ENCODE assay signal across 25 cellular contexts in the genomic region with DNA sequence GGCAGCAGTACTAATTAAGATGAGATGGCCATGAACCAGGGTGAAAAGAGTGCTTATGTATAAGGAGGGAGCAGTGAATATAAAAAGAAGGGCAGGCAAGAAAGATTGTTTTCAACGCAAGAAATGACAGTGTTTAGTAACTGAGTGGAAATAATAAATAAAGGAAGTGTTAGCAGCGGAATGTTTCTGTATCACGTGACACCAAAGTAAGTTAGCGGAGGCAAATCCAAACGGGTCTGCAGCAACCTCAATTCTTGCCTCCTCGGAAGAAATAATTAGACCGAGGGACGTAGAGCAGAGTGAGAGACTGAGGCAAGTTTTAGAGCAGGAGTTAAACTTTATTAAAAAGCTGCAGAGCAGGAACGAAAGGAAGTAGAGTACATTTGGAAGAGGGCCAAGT.
"Had no signal": no experiment of that assay in that cellular context is flagged by ENCODE, and none has a peak within 500 bp of the region (broad histone marks: within the 10 kb centered on the region; RNA-seq: fewer than 3 reads in every experiment).

No MANE protein-coding gene starts in this region.

- H3K27ac Mint-ChIP-seq: effector memory CD8-positive, alpha-beta T cell; naive thymus-derived CD8-positive, alpha-beta T cell; nephron progenitor cell; stimulated activated naive B cell treated with anti-CD40 and anti-IgM and Interleukin-4, amounts not matched to agents 10 μg/mL and 1 μg/mL and 100 μg/mL, for 72 hours; stimulated activated naive CD8-positive, alpha-beta T cell treated with anti-CD3 and anti-CD28 coated beads, Interleukin-15, Interleukin-2, amounts not matched to agents 100 ng/mL and 50 ng/mL, for 24 hours had no signal

- H3K27ac ChIP-seq: coronary artery, gastrocnemius medialis, prostate gland, skin epidermis, suprapubic skin, transverse colon, vagina had no signal

- H3K4me1 ChIP-seq: gastrocnemius medialis, vagina had no signal

- H3K27me3 ChIP-seq: suprapubic skin, vagina had no signal

- ATAC-seq: effector memory CD8-positive, alpha-beta T cell; gastrocnemius medialis; left lobe of liver; naive thymus-derived CD8-positive, alpha-beta T cell; right cardiac atrium; stimulated activated naive B cell treated with anti-CD40 and anti-IgM and Interleukin-4, amounts not matched to agents 10 μg/mL and 1 μg/mL and 100 μg/mL, for 72 hours had no signal

- H3K36me3 Mint-ChIP-seq: naive thymus-derived CD8-positive, alpha-beta T cell; stimulated activated naive B cell treated with anti-CD40 and anti-IgM and Interleukin-4, amounts not matched to agents 10 μg/mL and 1 μg/mL and 100 μg/mL, for 72 hours had no signal

- H3K4me3 Mint-ChIP-seq: effector memory CD8-positive, alpha-beta T cell; naive thymus-derived CD8-positive, alpha-beta T cell; nephron progenitor cell; stimulated activated naive B cell treated with anti-CD40 and anti-IgM and Interleukin-4, amounts not matched to agents 10 μg/mL and 1 μg/mL and 100 μg/mL, for 72 hours; stimulated activated naive CD8-positive, alpha-beta T cell treated with anti-CD3 and anti-CD28 coated beads, Interleukin-15, Interleukin-2, amounts not matched to agents 100 ng/mL and 50 ng/mL, for 24 hours had no signal

- DNase-seq: dermis blood vessel endothelial cell; effector memory CD8-positive, alpha-beta T cell; foreskin fibroblast; gastrocnemius medialis; head of caudate nucleus; mammary epithelial cell; mesendoderm; midbrain; naive thymus-derived CD8-positive, alpha-beta T cell; nephron progenitor cell; nucleus accumbens; right cardiac atrium; stimulated activated CD4-positive, alpha-beta T cell treated with anti-CD3 and anti-CD28 coated beads, Interleukin-15, amount 100 ng/mL, for 24 hours; stimulated activated CD4-positive, alpha-beta T cell treated with anti-CD3 and anti-CD28 coated beads, Interleukin-2, amount 100 ng/mL, for 48 hours; stimulated activated naive B cell treated with anti-CD40 and anti-IgM and Interleukin-4, amounts not matched to agents 10 μg/mL and 1 μg/mL and 100 μg/mL, for 72 hours; transverse colon had no signal

- FAIRE-seq: endometrium, keratinocyte had no signal

- H3K9me3 Mint-ChIP-seq: effector memory CD8-positive, alpha-beta T cell; naive thymus-derived CD8-positive, alpha-beta T cell; nephron progenitor cell; stimulated activated naive B cell treated with anti-CD40 and anti-IgM and Interleukin-4, amounts not matched to agents 10 μg/mL and 1 μg/mL and 100 μg/mL, for 72 hours; stimulated activated naive CD8-positive, alpha-beta T cell treated with anti-CD3 and anti-CD28 coated beads, Interleukin-15, Interleukin-2, amounts not matched to agents 100 ng/mL and 50 ng/mL, for 24 hours had no signal

- H3K4me1 Mint-ChIP-seq: naive thymus-derived CD8-positive, alpha-beta T cell; stimulated activated naive B cell treated with anti-CD40 and anti-IgM and Interleukin-4, amounts not matched to agents 10 μg/mL and 1 μg/mL and 100 μg/mL, for 72 hours had no signal

- H3K9me3 ChIP-seq: gastrocnemius medialis, prostate gland, suprapubic skin, transverse colon, vagina had no signal

- H3K4me3 ChIP-seq: coronary artery, gastrocnemius medialis, prostate gland, skin epidermis, suprapubic skin, transverse colon, vagina had no signal

- H3K36me3 ChIP-seq: gastrocnemius medialis, prostate gland, suprapubic skin, transverse colon, vagina had no signal
